8 cellular contexts compared by ENCODE assay signal in genomic region chr9:128636024-128636390, GRCh38. TPM values are rescaled to one million over a fixed set of nuclear protein-coding genes. Genes with fewer than 3 reads are reported as not detected.
DNase-seq lines count a peak whose midpoint lies in the region; ATAC-seq and TF ChIP-seq lines count a peak whose summit lies in the region.

No MANE protein-coding gene starts in this region.

- H3K27ac Mint-ChIP-seq in activated CD4-positive, alpha-beta memory T cell treated with anti-CD3 and anti-CD28 coated beads for 36 hours = no peak overlapping the region

- peaks cover 0 to 40% (median 0%) of the 10 kb centered on the region in 3 donors for H3K36me3 ChIP-seq in Peyer's patch

- H3K9me3 Mint-ChIP-seq in activated CD4-positive, alpha-beta memory T cell treated with anti-CD3 and anti-CD28 coated beads for 36 hours = no peaks in the 10 kb centered on the region

- peaks cover 27% of the 10 kb centered on the region for H3K36me3 Mint-ChIP-seq in activated CD4-positive, alpha-beta memory T cell treated with anti-CD3 and anti-CD28 coated beads for 36 hours

- no peaks in the 10 kb centered on the region for H3K27me3 Mint-ChIP-seq in activated CD4-positive, alpha-beta memory T cell treated with anti-CD3 and anti-CD28 coated beads for 36 hours

- no peaks in the 10 kb centered on the region for H3K4me1 Mint-ChIP-seq in activated CD4-positive, alpha-beta memory T cell treated with anti-CD3 and anti-CD28 coated beads for 36 hours (ENCODE audit: low read depth)

- POLR2A ChIA-PET in activated CD4-positive, alpha-beta memory T cell treated with anti-CD3 and anti-CD28 coated beads for 36 hours (lab: Charles Lee) = no interaction called here

- peaks cover 0 to 38% (median 0%) of the 10 kb centered on the region in 4 donors for H3K4me1 ChIP-seq in Peyer's patch

- DNase-seq in ELR (ENCODE audit: low read depth) = peak; percentile 62
- peak in 2 of 3 donors; percentile 81 to 84 for DNase-seq in Peyer's patch
- DNase-seq in glomerular visceral epithelial cell (ENCODE audit: extremely low spot score) = peak; percentile 72
- DNase-seq in renal cortical epithelial cell (ENCODE audit: low read depth) = peak; percentile 31
- no peak for DNase-seq in foreskin melanocyte
- no peak for DNase-seq in dedifferentiated amniotic fluid mesenchymal stem cell (ENCODE audit: extremely low spot score)
- no peak for DNase-seq in activated CD4-positive, alpha-beta memory T cell treated with anti-CD3 and anti-CD28 coated beads for 36 hours

- peak overlapping the region; percentile 42 to 98 (median 90) for H3K27ac ChIP-seq in Peyer's patch

- no peak for ATAC-seq in HG03565 (IDR thresholded peaks at IDR 0.05; ENCODE audit: unreplicated experiment)

- peak in 3 of 6 experiments; percentile 49 to 60 (median 55) for TF ChIP-seq CTCF in Peyer's patch (IDR thresholded peaks at IDR 0.05)

- intact Hi-C loops in activated CD4-positive, alpha-beta memory T cell treated with anti-CD3 and anti-CD28 coated beads for 36 hours (cut with micrococcal nuclease) = no loop called here

- H3K4me3 ChIP-seq in Peyer's patch = peak overlapping the region in 2 of 4 donors; percentile 40 to 52

- CTCF ChIA-PET in activated CD4-positive, alpha-beta memory T cell treated with anti-CD3 and anti-CD28 coated beads for 36 hours (lab: Charles Lee) = interaction anchor here (1.4 kb wide), 1 partner anchor 64 kb away, joined by 4 read pairs; no protein-coding TSS in a partner anchor

- H3K27me3 ChIP-seq in Peyer's patch = no peaks in the 10 kb centered on the region

- TF ChIP-seq POLR2A in Peyer's patch (IDR thresholded peaks at IDR 0.05) = no peak

- H3K4me3 Mint-ChIP-seq in activated CD4-positive, alpha-beta memory T cell treated with anti-CD3 and anti-CD28 coated beads for 36 hours = no peak overlapping the region

- H3K9me3 ChIP-seq in Peyer's patch = no peaks in the 10 kb centered on the region

RNA-seq across cellular contexts. Expression of gene DYNC2I2, which starts 20.6 kb away (rescaled TPM):
- total RNA-seq in Peyer's patch (100 to 1,000 TPM in 1 of 4 donors, 10 to 100 TPM in 3; 71.9 to 103 (median 95.8) TPM), renal cortical epithelial cell (46.4 and 59.7 TPM in 2 replicates)
- 10 to 100 TPM; 44.9 to 45.2 TPM for total RNA-seq in activated CD4-positive, alpha-beta memory T cell treated with anti-CD3 and anti-CD28 coated beads for 36 hours

RNA-seq across cellular contexts. Expression of gene SET, which starts 53.0 kb away (rescaled TPM):
- 100 to 1,000 TPM in 1 of 4 donors, 10 to 100 TPM in 3; 72.3 to 148 (median 83.9) TPM for total RNA-seq in Peyer's patch
- 395 and 577 TPM in 2 replicates for total RNA-seq in renal cortical epithelial cell
- total RNA-seq in activated CD4-positive, alpha-beta memory T cell treated with anti-CD3 and anti-CD28 coated beads for 36 hours = 100 to 1,000 TPM; 578 to 592 TPM

Comparison
In these comparisons a context has a peak if more than half of its experiments do, and no peak if none do; other contexts are left out.
1. DNase-seq: peak in ELR (single experiment), Peyer's patch (2 of 3), glomerular visceral epithelial cell (single experiment) and renal cortical epithelial cell (single experiment); none in foreskin melanocyte (single experiment), dedifferentiated amniotic fluid mesenchymal stem cell (single experiment) and activated CD4-positive, alpha-beta memory T cell treated with anti-CD3 and anti-CD28 coated beads for 36 hours (single experiment).